In the genomic region with DNA sequence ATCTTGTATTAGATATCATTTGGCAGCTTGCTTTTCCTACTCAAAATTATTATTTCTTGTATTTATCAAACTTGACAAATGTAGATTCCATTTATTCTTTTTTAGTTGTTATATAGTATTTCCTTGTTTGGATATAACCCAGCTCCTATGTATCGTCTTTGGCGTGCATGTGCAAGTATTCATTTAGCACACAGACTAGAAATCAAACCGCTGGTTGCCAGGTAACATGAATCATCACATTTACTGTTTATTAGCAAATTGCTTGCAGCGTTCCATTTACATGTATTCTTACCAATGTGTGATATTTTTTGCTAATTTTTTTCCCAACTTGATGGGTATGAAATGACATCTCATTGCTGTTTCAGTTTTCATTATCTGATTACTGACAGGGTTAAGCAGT, we compare ENCODE assay signal across 20 cellular contexts.
"Had no signal": no experiment of that assay in that cellular context is flagged by ENCODE, and none has a peak within 500 bp of the region (broad histone marks: within the 10 kb centered on the region; RNA-seq: fewer than 3 reads in every experiment).

No MANE protein-coding gene starts in this region.

- H3K4me3 ChIP-seq: colonic mucosa, hepatocyte, mucosa of descending colon, psoas muscle, right lobe of liver, suprapubic skin, thyroid gland, upper lobe of left lung, uterus had no signal

- ATAC-seq: left lobe of liver; mucosa of descending colon; naive thymus-derived CD8-positive, alpha-beta T cell; psoas muscle; right lobe of liver; stimulated activated effector memory CD8-positive, alpha-beta T cell treated with anti-CD3 and anti-CD28 coated beads, Interleukin-12 subunit alpha, Interleukin-12 subunit beta, amount 100 ng/mL, for 72 hours; stimulated activated naive CD8-positive, alpha-beta T cell treated with anti-CD3 and anti-CD28 coated beads, Interleukin-15, Interleukin-2, amounts not matched to agents 100 U/mL and 50 U/mL, for 24 hours had no signal

- DNase-seq: colonic mucosa; dermis blood vessel endothelial cell; erythroblast; head of caudate nucleus; mucosa of descending colon; naive thymus-derived CD8-positive, alpha-beta T cell; psoas muscle; retina; right lobe of liver; stimulated activated CD4-positive, alpha-beta T cell treated with anti-CD3 and anti-CD28 coated beads, Interleukin-4, amount 100 ng/mL, for 1 hour; stimulated activated CD8-positive, alpha-beta memory T cell treated with anti-CD3 and anti-CD28 coated beads, Interleukin-4, amount 100 ng/mL, for 48 hours; stimulated activated naive CD8-positive, alpha-beta T cell treated with anti-CD3 and anti-CD28 coated beads, Interleukin-15, Interleukin-2, amounts not matched to agents 100 U/mL and 50 U/mL, for 24 hours; thyroid gland; upper lobe of left lung; uterus had no signal

- H3K27ac ChIP-seq: colonic mucosa, hepatocyte, neutrophil, psoas muscle, right lobe of liver, suprapubic skin, thyroid gland, upper lobe of left lung, uterus had no signal

- H3K4me1 ChIP-seq: colonic mucosa, psoas muscle, right lobe of liver, suprapubic skin, thyroid gland, upper lobe of left lung, uterus had no signal

- H3K36me3 ChIP-seq: colonic mucosa, neutrophil, right lobe of liver, suprapubic skin, thyroid gland, upper lobe of left lung, uterus had no signal

- H3K27me3 ChIP-seq: colonic mucosa, hepatocyte, neutrophil, right lobe of liver, suprapubic skin, thyroid gland, upper lobe of left lung, uterus had no signal
